Comparison of ENCODE assay signal across 9 cellular contexts in genomic region chr5:65034029-65034781, GRCh38.
A peak's percentile ranks its signal among the peaks of the same experiment; 100 is the strongest.
DNase-seq lines count a peak whose midpoint lies in the region; ATAC-seq and TF ChIP-seq lines count a peak whose summit lies in the region.
"Had no signal": no experiment of that assay in that cellular context is flagged by ENCODE, and none has a peak within 500 bp of the region (broad histone marks: within the 10 kb centered on the region; RNA-seq: fewer than 3 reads in every experiment).

No MANE protein-coding gene starts in this region.

- no peak for ATAC-seq in GM19328 (IDR thresholded peaks at IDR 0.05; ENCODE audit: unreplicated experiment)

- H3K27me3 ChIP-seq in HUES48 (ENCODE audit: control insufficient read depth, insufficient read depth, low read length) = peaks cover 8% of the 10 kb centered on the region; the same call in 1 of the 2 replicates
- H3K27me3 ChIP-seq in ascending aorta = no peaks in the 10 kb centered on the region
- no peaks in the 10 kb centered on the region for H3K27me3 ChIP-seq in mesendoderm (ENCODE audit: insufficient read depth, low read length, poor library complexity)

- H2BK15ac ChIP-seq in mesendoderm (replicated peaks; ENCODE audit: low read depth) = no peak overlapping the region

- H3K9me3 ChIP-seq in HUES48 (ENCODE audit: control insufficient read depth, insufficient read depth, low read length) = no peaks in the 10 kb centered on the region
- no peaks in the 10 kb centered on the region for H3K9me3 ChIP-seq in ascending aorta
- H3K9me3 ChIP-seq: prostate gland had no signal

- H2BK120ac ChIP-seq in mesendoderm (ENCODE audit: low read depth, low read length) = no peak overlapping the region

- H3K4me1 ChIP-seq in HUES48 (ENCODE audit: control insufficient read depth, insufficient read depth, low read length) = peaks cover 18% of the 10 kb centered on the region
- peaks cover 7 to 44% of the 10 kb centered on the region in 2 donors for H3K4me1 ChIP-seq in ascending aorta
- H3K4me1 ChIP-seq in mesendoderm (ENCODE audit: control insufficient read depth, low read depth, low read length) = no peaks in the 10 kb centered on the region
- H3K4me1 ChIP-seq: prostate gland had no signal

- no peak overlapping the region for H3K4me2 ChIP-seq in mesendoderm (ENCODE audit: low read length)

- no peak overlapping the region for H2AK5ac ChIP-seq in mesendoderm (ENCODE audit: low read length)

- no peak overlapping the region for H4K5ac ChIP-seq in mesendoderm (ENCODE audit: low read length)

- no peak overlapping the region for H3K56ac ChIP-seq in mesendoderm (ENCODE audit: low read length)

- WGBS in mesendoderm (ENCODE audit: extremely low coverage, insufficient coverage, low lambda C conversion rate) = no CpG with 5 or more reads among the region's 8 CpGs

- no peak overlapping the region for H4K8ac ChIP-seq in mesendoderm (ENCODE audit: low read depth, low read length)

- intact Hi-C loops in ascending aorta (cut with DNase I) = loop anchor here (2.0 to 10.0 kb wide), 3 partner anchors 69 to 449 kb away; no protein-coding TSS in a partner anchor

- TF ChIP-seq CTCF in ascending aorta (IDR thresholded peaks at IDR 0.05) = no peak

- peak overlapping the region; percentile 75 for H3K18ac ChIP-seq in mesendoderm (ENCODE audit: low read length)

- H3K9ac ChIP-seq in HUES48 (ENCODE audit: low read depth, low read length) (no peak overlapping the region), mesendoderm (ENCODE audit: low read length) (no peak overlapping the region)

- H3K4ac ChIP-seq in mesendoderm (ENCODE audit: low read depth, low read length) = no peak overlapping the region

- H3K36me3 ChIP-seq in HUES48 (ENCODE audit: control insufficient read depth, insufficient read depth, low read length) = no peaks in the 10 kb centered on the region
- H3K36me3 ChIP-seq in ascending aorta = no peaks in the 10 kb centered on the region
- no peaks in the 10 kb centered on the region for H3K36me3 ChIP-seq in mesendoderm (ENCODE audit: control insufficient read depth, insufficient read depth, low read length)
- H3K36me3 ChIP-seq: prostate gland had no signal

- DNase-seq in Ammon's horn (ENCODE audit: low spot score) = peak; percentile 6
- DNase-seq in ascending aorta (ENCODE audit: low spot score in 2 of 2) = peak in 1 of 2 donors; percentile 64
- no peak for DNase-seq in mesendoderm
- no peak for DNase-seq in HCEC 1CT
- DNase-seq in ecto neural progenitor cell (ENCODE audit: low spot score) = no peak
- DNase-seq in NK-92 treated with Interleukin-12 subunit alpha and Interleukin-12 subunit beta, amount 100 ng/mL, for 24 hours (lab: John Stamatoyannopoulos, UW) = no peak

- H3K27ac ChIP-seq in HUES48 (ENCODE audit: low read depth, low read length) = no peak overlapping the region
- H3K27ac ChIP-seq in ascending aorta = peak overlapping the region; percentile 95 to 97
- H3K27ac ChIP-seq in mesendoderm (ENCODE audit: low read depth, low read length) = no peak overlapping the region

- no peak overlapping the region for H3K23ac ChIP-seq in mesendoderm (ENCODE audit: low read length)

- H2BK5ac ChIP-seq in mesendoderm (ENCODE audit: low read length) = no peak overlapping the region

- H3K79me2 ChIP-seq in mesendoderm (ENCODE audit: control insufficient read depth, insufficient read depth, low read length) = no peaks in the 10 kb centered on the region

- H3K4me3 ChIP-seq in HUES48 (ENCODE audit: low read depth, low read length) = peak overlapping the region; percentile 76; the same call in 1 of the 2 replicates
- H3K4me3 ChIP-seq in ascending aorta = no peak overlapping the region
- no peak overlapping the region for H3K4me3 ChIP-seq in mesendoderm (ENCODE audit: low read length)

- no peaks in the 10 kb centered on the region for H3K79me1 ChIP-seq in mesendoderm (ENCODE audit: low read length)

Comparison
In these comparisons a context has a peak if more than half of its experiments do, and no peak if none do; other contexts are left out.
1. H3K27ac ChIP-seq: peak in ascending aorta (2 of 2); none in HUES48 (single experiment) and mesendoderm (single experiment).